22 cellular contexts compared by ENCODE assay signal in the genomic region with DNA sequence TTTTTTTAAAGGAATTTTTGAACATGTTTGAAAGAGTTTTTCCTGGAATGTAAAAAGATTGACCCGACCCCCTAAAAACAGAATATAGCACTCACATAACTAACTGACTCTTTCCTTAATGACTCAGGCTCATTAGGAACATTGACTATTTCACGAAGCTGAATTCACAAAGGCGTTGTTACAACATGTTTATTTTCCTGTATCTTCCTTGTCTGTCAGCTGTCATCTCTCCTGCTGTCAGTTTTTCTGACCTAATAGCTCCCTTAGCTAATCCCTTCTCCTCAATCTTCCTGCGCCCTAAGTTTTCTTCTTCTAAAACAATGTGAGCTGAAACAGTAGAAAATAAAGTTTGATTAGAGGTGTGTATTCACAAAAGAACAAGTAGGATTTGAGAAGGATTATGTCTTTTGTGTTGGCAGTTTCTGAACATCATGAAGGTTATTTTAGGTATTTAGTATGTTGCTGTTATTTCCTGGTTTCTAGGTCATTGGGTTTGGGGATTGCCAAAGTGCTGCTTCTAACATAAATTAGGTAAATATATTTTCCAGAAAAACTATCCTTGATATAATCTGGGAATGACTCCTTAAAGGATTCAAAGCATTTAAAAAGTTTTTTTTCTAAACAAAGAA. TPM values are rescaled to one million over a fixed set of nuclear protein-coding genes. Genes with fewer than 3 reads are reported as not detected.
A peak's percentile ranks its signal among the peaks of the same experiment; 100 is the strongest.
DNase-seq lines count a peak whose midpoint lies in the region; ATAC-seq and TF ChIP-seq lines count a peak whose summit lies in the region.
"Had no signal": no experiment of that assay in that cellular context is flagged by ENCODE, and none has a peak within 500 bp of the region (broad histone marks: within the 10 kb centered on the region; RNA-seq: fewer than 3 reads in every experiment).

No MANE protein-coding gene starts in this region.

- H3K36me3 Mint-ChIP-seq in CD4-positive, alpha-beta T cell (ENCODE audit: low read depth): peaks cover 4% of the 10 kb centered on the region
- peaks cover 3% of the 10 kb centered on the region for H3K36me3 Mint-ChIP-seq in T-helper 17 cell (ENCODE audit: low read depth)

- no peaks in the 10 kb centered on the region for H3K9me3 Mint-ChIP-seq in CD4-positive, alpha-beta T cell

- peak overlapping the region; percentile 48 for H3K27ac Mint-ChIP-seq in CD4-positive, alpha-beta T cell
- peak overlapping the region; percentile 92 for H3K27ac Mint-ChIP-seq in T-helper 17 cell

- intact Hi-C loops in CD4-positive, alpha-beta T cell (cut with DNase I, micrococcal nuclease): loop anchor here in 1 of 2 experiments (5.0 to 10.0 kb wide), 2 partner anchors 40 to 1947 kb away; a partner anchor contains a TSS

- CTCF ChIA-PET in CD4-positive, alpha-beta T cell (lab: Charles Lee): interaction anchor here (0.9 to 1.3 kb wide), 2 partner anchors 25 to 36 kb away, joined by 3 read pairs; no protein-coding TSS in a partner anchor

- no peak for DNase-seq in CD4-positive, alpha-beta T cell
- DNase-seq in GM06990 (ENCODE audit: extremely low read depth, insufficient read length) (no peak), T-helper 17 cell (no peak), HCEC 1CT (no peak), islet precursor cell (no peak)
- DNase-seq: adrenal gland; BE2C; cerebellar nuclear complex; DMS153; effector memory CD4-positive, alpha-beta T cell; hippocampal formation; mucosa of descending colon; NCI-H1092; NCI-H526 treated with DMSO at 0.1 percent for 48 hours; PC-3; right lobe of liver; SK-N-SH; tibial artery had no signal

- no peaks in the 10 kb centered on the region for H3K9me3 ChIP-seq in CD4-positive, alpha-beta T cell (ENCODE audit: control insufficient read depth, low read length)
- no peaks in the 10 kb centered on the region for H3K9me3 ChIP-seq in T-helper 17 cell (ENCODE audit: control insufficient read depth, low read length, poor library complexity, severe bottlenecking)
- H3K9me3 ChIP-seq: adrenal gland, BE2C, mucosa of descending colon, right lobe of liver, SK-N-SH, tibial artery had no signal

- H3K36me3 ChIP-seq in GM06990 (ENCODE audit: control insufficient read depth, insufficient read depth, low read length): no peaks in the 10 kb centered on the region
- H3K36me3 ChIP-seq: adrenal gland, BE2C, right lobe of liver, tibial artery had no signal

- H3K4me1 Mint-ChIP-seq in CD4-positive, alpha-beta T cell (ENCODE audit: low read depth): peaks cover 36% of the 10 kb centered on the region
- peaks cover 37% of the 10 kb centered on the region for H3K4me1 Mint-ChIP-seq in T-helper 17 cell

- H3K27me3 Mint-ChIP-seq in CD4-positive, alpha-beta T cell: no peaks in the 10 kb centered on the region
- H3K27me3 Mint-ChIP-seq in T-helper 17 cell: no peaks in the 10 kb centered on the region

- H3K4me3 Mint-ChIP-seq in CD4-positive, alpha-beta T cell: peak overlapping the region; percentile 2
- H3K4me3 Mint-ChIP-seq in T-helper 17 cell: peak overlapping the region; percentile 71

- H3K27ac ChIP-seq in CD4-positive, alpha-beta T cell (ENCODE audit: low read depth, low read length): peak overlapping the region; percentile 2
- H3K27ac ChIP-seq: adrenal gland, right lobe of liver, tibial artery, VCaP had no signal

- POLR2A ChIA-PET in CD4-positive, alpha-beta T cell (lab: Charles Lee): interaction anchor here (0.5 kb wide), 1 partner anchor 30 kb away, joined by 7 read pairs; no protein-coding TSS in a partner anchor

- H3K27me3 ChIP-seq in CD4-positive, alpha-beta T cell (ENCODE audit: control insufficient read depth, insufficient read depth, low read length): no peaks in the 10 kb centered on the region
- H3K27me3 ChIP-seq in GM06990 (replicated peaks; ENCODE audit: control insufficient read depth, insufficient read depth, low read length): no peaks in the 10 kb centered on the region
- H3K27me3 ChIP-seq: adrenal gland, right lobe of liver, tibial artery had no signal

- TF ChIP-seq CTCF in CD4-positive, alpha-beta T cell (IDR thresholded peaks at IDR 0.05): no peak
- TF ChIP-seq CTCF in GM06990 (IDR thresholded peaks at IDR 0.05; ENCODE audit: insufficient read depth, low read length, poor library complexity, severe bottlenecking): no peak

- peak overlapping the region; percentile 55 for H3K4me3 ChIP-seq in GM06990 (replicated peaks; ENCODE audit: low read depth, low read length)
- H3K4me3 ChIP-seq: adrenal gland, K562, mucosa of descending colon, right lobe of liver, tibial artery had no signal

- no peak for ATAC-seq in CD4-positive, alpha-beta T cell (ENCODE audit: poor library complexity)
- ATAC-seq in T-helper 17 cell (no peak), esophagus mucosa (peak; percentile 79), HG03378 (IDR thresholded peaks at IDR 0.05; ENCODE audit: unreplicated experiment) (no peak)
- ATAC-seq: K562, PC-3 had no signal

RNA-seq across cellular contexts. Expression of a gene that starts 4.6 kb away (rescaled TPM):
- total RNA-seq in CD4-positive, alpha-beta T cell: 10 to 100 TPM; 25.9 to 27.1 TPM
- total RNA-seq in T-helper 17 cell (100 to 1,000 TPM in 1 of 2 donors, 10 to 100 TPM in 1; 90.2 to 109 TPM), esophagus mucosa (23.2 TPM)
